ENCODE assay signal across 24 cellular contexts in genomic region chr3:134037168-134037567, GRCh38. TPM values are rescaled to one million over a fixed set of nuclear protein-coding genes. Genes with fewer than 3 reads are reported as not detected.
"Had no signal": no experiment of that assay in that cellular context is flagged by ENCODE, and none has a peak within 500 bp of the region (broad histone marks: within the 10 kb centered on the region; RNA-seq: fewer than 3 reads in every experiment).

No MANE protein-coding gene starts in this region.

- H3K4me3 ChIP-seq: K562 had no signal

- DNase-seq: activated CD4-positive, alpha-beta T cell treated with anti-CD3 and anti-CD28 coated beads for 48 hours; activated CD4-positive, alpha-beta T cell treated with anti-CD3 and anti-CD28 coated beads, Interleukin-2, amount 50 U/mL, for 4 hours; activated CD4-positive, CD25-positive, alpha-beta regulatory T cell treated with anti-CD3 and anti-CD28 coated beads, Interleukin-2, amount 50 U/mL, for 72 hours; activated CD8-positive, alpha-beta T cell treated with anti-CD3 and anti-CD28 coated beads, Interleukin-2, amount 10 ng/mL, durations not matched to agents 7 days and 5 days; activated gamma-delta T cell treated with Interleukin-2 at 50 U/mL for 16 hours; activated naive CD4-positive, alpha-beta T cell treated with anti-CD3 and anti-CD28 coated beads, Interleukin-2, amount 10 ng/mL, durations not matched to agents 7 days and 5 days; activated naive CD8-positive, alpha-beta T cell treated with anti-CD3 and anti-CD28 coated beads for 36 hours; activated T-cell treated with anti-CD3 and anti-CD28 coated beads, Interleukin-2, amount 50 U/mL, for 72 hours; Karpas-422; MM.1S; NCI-H1105; NCI-H1436 treated with DMSO at 0.1 percent for 48 hours; NCI-H1930; NCI-H2171; NCI-H226; NCI-H526; NCI-H774; SIG-M5; T-helper 17 cell; T-helper 9 cell had no signal

RNA-seq across cellular contexts. Expression of gene SLCO2A1, which starts 7.4 kb away (rescaled TPM):
- total RNA-seq: activated CD8-positive, alpha-beta T cell treated with anti-CD3 and anti-CD28 coated beads, Interleukin-2, amount 10 ng/mL, durations not matched to agents 7 days and 5 days; activated T-helper 2 cell treated with anti-CD3 and anti-CD28 coated beads, Interferon-gamma antibody, Interleukin-2, Interleukin-4, amounts not matched to agents 10 μg/mL and 5 μg/mL and 100 μg/mL, durations not matched to agents 14 hours and 24 hours and 36 hours; NCI-H460; OCI-LY7 had no signal
